8 cellular contexts compared by ENCODE assay signal in genomic region chr10:62243647-62243997, GRCh38. TPM values are rescaled to one million over a fixed set of nuclear protein-coding genes. Genes with fewer than 3 reads are reported as not detected.
A peak's percentile ranks its signal among the peaks of the same experiment; 100 is the strongest.
DNase-seq lines count a peak whose midpoint lies in the region; ATAC-seq and TF ChIP-seq lines count a peak whose summit lies in the region.

No MANE protein-coding gene starts in this region.

- H3K4me3 ChIP-seq in ACC112 (ENCODE audit: low read depth, low read length) (peak overlapping the region; percentile 87), coronary artery (peak overlapping the region; percentile 12), thoracic aorta (peak overlapping the region; percentile 44)

- H3K79me2 ChIP-seq in ACC112 (ENCODE audit: control insufficient read depth, insufficient read depth, low read length, unreplicated experiment): peaks cover 37% of the 10 kb centered on the region

- no peaks in the 10 kb centered on the region for H3K27me3 Mint-ChIP-seq in endothelial cell (ENCODE audit: unreplicated experiment)

- no peak overlapping the region for H3K27ac Mint-ChIP-seq in endothelial cell (ENCODE audit: unreplicated experiment)

- no peak overlapping the region for H3K4me3 Mint-ChIP-seq in endothelial cell (ENCODE audit: unreplicated experiment)

- H2AFZ ChIP-seq in ACC112 (ENCODE audit: low read length, unreplicated experiment): peak overlapping the region; percentile 7

- no peaks in the 10 kb centered on the region for H3K4me1 Mint-ChIP-seq in endothelial cell (ENCODE audit: unreplicated experiment)

- no peaks in the 10 kb centered on the region for H3K36me3 Mint-ChIP-seq in endothelial cell (ENCODE audit: low read depth, unreplicated experiment)

- H3K36me3 ChIP-seq in ACC112 (ENCODE audit: insufficient read depth, low read length) (no peaks in the 10 kb centered on the region), thoracic aorta (no peaks in the 10 kb centered on the region)

- ATAC-seq in GM19397 (IDR thresholded peaks at IDR 0.05; ENCODE audit: unreplicated experiment) (peak; percentile 45), HG03457 (IDR thresholded peaks at IDR 0.05; ENCODE audit: unreplicated experiment) (peak; percentile 45), thoracic aorta (ENCODE audit: insufficient number of reproducible peaks, low FRiP score, low read depth) (no peak)

- no peak for TF ChIP-seq CTCF in coronary artery (IDR thresholded peaks at IDR 0.05)
- TF ChIP-seq CTCF in thoracic aorta (IDR thresholded peaks at IDR 0.05): no peak
- no peak for TF ChIP-seq CTCF in endothelial cell (IDR thresholded peaks at IDR 0.05; ENCODE audit: unreplicated experiment)

- DNase-seq in coronary artery (ENCODE audit: low spot score) (no peak), thoracic aorta (ENCODE audit: low spot score) (no peak), endothelial cell (ENCODE audit: low spot score) (no peak), NCI-H748 treated with DMSO at 0.1 percent for 48 hours (lab: John Stamatoyannopoulos, UW) (no peak)
- no peak for DNase-seq in activated effector memory CD4-positive, alpha-beta T cell treated with anti-CD3 and anti-CD28 coated beads, Interleukin-2, amount 50 U/mL, for 16 hours

- no peaks in the 10 kb centered on the region for H3K9me3 Mint-ChIP-seq in endothelial cell (ENCODE audit: unreplicated experiment)

- H3K27me3 ChIP-seq in ACC112 (ENCODE audit: insufficient read depth, low read length) (no peaks in the 10 kb centered on the region), thoracic aorta (replicated peaks; ENCODE audit: insufficient read depth) (no peaks in the 10 kb centered on the region)

- H3K27ac ChIP-seq in ACC112 (ENCODE audit: low read depth, low read length) (peak overlapping the region; percentile 87), coronary artery (peak overlapping the region; percentile 24 to 57), thoracic aorta (peak overlapping the region in 1 of 2 donors; percentile 10)

- no peaks in the 10 kb centered on the region for H3K9me3 ChIP-seq in thoracic aorta

- H3K4me1 ChIP-seq in ACC112 (ENCODE audit: control insufficient read depth, insufficient read depth, low read length, unreplicated experiment) (peaks cover 49% of the 10 kb centered on the region), thoracic aorta (ENCODE audit: control insufficient read depth in 1 of 2, low read depth in 2 of 2) (peaks cover 0 to 4% of the 10 kb centered on the region in 2 donors)

RNA-seq across cellular contexts. Expression of gene RTKN2, which starts 25.0 kb away (rescaled TPM):
- total RNA-seq in thoracic aorta (not detected), endothelial cell (ENCODE audit: unreplicated experiment) (1.7 TPM)

Comparison
In these comparisons a context has a peak if more than half of its experiments do, and no peak if none do; other contexts are left out.
1. H3K4me3 ChIP-seq: peak in every context shown above with its lines; median percentile 87 in ACC112; 44 in thoracic aorta; 12 in coronary artery.